Comparison of ENCODE assay signal across 16 cellular contexts in the genomic region with DNA sequence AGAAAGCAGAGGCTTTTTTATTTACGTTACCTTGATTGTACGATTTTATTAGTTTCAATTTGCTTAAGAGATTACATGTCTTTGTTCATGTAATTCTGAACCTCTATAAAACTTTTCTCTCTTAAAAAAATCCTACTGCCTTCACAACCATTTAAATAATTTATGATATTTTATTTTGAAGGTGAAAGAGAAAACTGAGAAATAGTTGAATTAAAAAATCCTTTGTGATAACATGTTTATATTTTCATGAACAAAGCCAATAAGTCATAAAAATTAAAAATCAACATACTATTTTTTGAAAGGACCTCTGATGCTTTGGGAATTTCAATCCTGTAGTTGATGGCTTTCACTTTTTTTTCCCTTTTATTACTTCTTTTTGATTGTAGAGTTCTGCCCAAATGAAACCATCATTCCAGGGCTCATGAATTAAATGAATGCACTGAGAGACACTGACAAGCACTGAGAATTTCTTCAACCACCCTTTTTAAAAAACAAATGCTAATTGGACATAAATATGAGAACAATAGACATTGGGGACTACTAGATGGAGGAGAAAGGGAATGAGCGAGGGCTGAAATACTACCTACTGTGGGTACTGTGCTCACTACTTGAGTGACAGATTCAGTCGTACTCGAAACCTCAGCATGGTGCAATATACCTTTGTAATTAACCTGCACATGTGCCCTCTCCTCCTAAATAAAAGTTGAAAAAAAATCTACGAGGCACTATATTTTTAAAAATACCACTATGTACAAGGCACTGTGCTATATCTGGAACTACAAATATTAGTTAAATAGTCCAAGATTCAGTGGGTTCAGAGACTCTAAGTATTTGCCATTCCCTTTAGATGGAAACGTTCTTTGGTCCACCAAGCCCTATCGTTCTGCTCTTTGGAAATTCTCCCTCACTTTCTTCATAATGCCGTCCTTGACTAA. TPM values are rescaled to one million over a fixed set of nuclear protein-coding genes. Genes with fewer than 3 reads are reported as not detected.
A peak's percentile ranks its signal among the peaks of the same experiment; 100 is the strongest.
DNase-seq lines count a peak whose midpoint lies in the region; ATAC-seq, FAIRE-seq and TF ChIP-seq lines count a peak whose summit lies in the region.
"Had no signal": no experiment of that assay in that cellular context is flagged by ENCODE, and none has a peak within 500 bp of the region (broad histone marks: within the 10 kb centered on the region; RNA-seq: fewer than 3 reads in every experiment).

No MANE protein-coding gene starts in this region.

- intact Hi-C loops in prostate gland (cut with DNase I), result no loop called here

- H3K27ac ChIP-seq in osteoblast (ENCODE audit: low read depth, low read length), result peak overlapping the region; percentile 92
- no peak overlapping the region for H3K27ac ChIP-seq in prostate gland
- H3K27ac ChIP-seq: neutrophil had no signal

- H3K9me3 ChIP-seq in osteoblast (ENCODE audit: low read depth, low read length) (no peaks in the 10 kb centered on the region), prostate gland (no peaks in the 10 kb centered on the region)
- H3K9me3 ChIP-seq: neutrophil had no signal

- H3K4me3 ChIP-seq in osteoblast (ENCODE audit: insufficient read depth, low read length), result peak overlapping the region; percentile 64
- no peak overlapping the region for H3K4me3 ChIP-seq in prostate gland
- H3K4me3 ChIP-seq: smooth muscle cell had no signal

- DNase-seq in DMS153 treated with DMSO at 0.1 percent for 48 hours (lab: John Stamatoyannopoulos, UW; ENCODE audit: unreplicated experiment) (peak; percentile 42), DMS153 (lab: John Stamatoyannopoulos, UW) (no peak), NCI-H2029 (lab: John Stamatoyannopoulos, UW) (peak; percentile 21), osteoblast (ENCODE audit: insufficient read length, low spot score, missing footprints) (no peak), amniotic stem cell (lab: John Stamatoyannopoulos, UW) (no peak), prostate gland (ENCODE audit: low spot score) (no peak)
- DNase-seq: 8988T; NCI-H510A; stimulated activated naive CD8-positive, alpha-beta T cell treated with anti-CD3 and anti-CD28 coated beads, Interleukin-15, amount 100 ng/mL, for 72 hours; T1000 had no signal

- peaks cover 24% of the 10 kb centered on the region for H3K79me2 ChIP-seq in osteoblast (ENCODE audit: insufficient read depth, low read length)

- no peak for TF ChIP-seq POLR2A in prostate gland (IDR thresholded peaks at IDR 0.05)

- TF ChIP-seq CTCF in osteoblast (IDR thresholded peaks at IDR 0.05; ENCODE audit: extremely low read depth, low read depth, low read length), result no peak
- TF ChIP-seq CTCF in prostate gland (IDR thresholded peaks at IDR 0.05), result no peak

- H3K36me3 ChIP-seq in osteoblast (ENCODE audit: insufficient read depth, low read length) (no peaks in the 10 kb centered on the region), prostate gland (no peaks in the 10 kb centered on the region)
- H3K36me3 ChIP-seq: neutrophil had no signal

- H3K4me1 ChIP-seq in osteoblast (ENCODE audit: insufficient read depth, low read length) (peaks cover 22% of the 10 kb centered on the region), prostate gland (replicated peaks) (no peaks in the 10 kb centered on the region)

- WGBS in prostate gland, result 26% methylated on average over 9 of the region's 9 CpGs

- peak; percentile 58 for FAIRE-seq in TTC549 (lab: Jason Lieb, UNC)

- H3K4me2 ChIP-seq in osteoblast (ENCODE audit: insufficient read depth, low read length), result peak overlapping the region; percentile 84

- no peak for ATAC-seq in HG03520 (IDR thresholded peaks at IDR 0.05; ENCODE audit: unreplicated experiment)
- ATAC-seq: stimulated activated naive CD8-positive, alpha-beta T cell treated with anti-CD3 and anti-CD28 coated beads, Interleukin-15, amount 100 ng/mL, for 72 hours had no signal

- H3K27me3 ChIP-seq in osteoblast (ENCODE audit: insufficient read depth, low read length), result no peaks in the 10 kb centered on the region
- H3K27me3 ChIP-seq in prostate gland (replicated peaks; ENCODE audit: insufficient read depth), result peaks cover 15% of the 10 kb centered on the region

- H2AFZ ChIP-seq in osteoblast (ENCODE audit: low read length), result peak overlapping the region; percentile 88

- no peaks in the 10 kb centered on the region for H4K20me1 ChIP-seq in osteoblast (ENCODE audit: insufficient read depth, low read length)

RNA-seq across cellular contexts. Expression of a gene that starts 5.9 kb away (rescaled TPM):
- 32.1 and 37.6 TPM in 2 replicates for total RNA-seq in osteoblast
- 1 to 10 TPM in 1 of 2 donors, under 1 TPM in 1; 0.55 to 4.5 TPM for total RNA-seq in prostate gland
- total RNA-seq: MCF 10A had no signal

RNA-seq across cellular contexts. Expression of a gene that starts 6.3 kb away (rescaled TPM):
- 15.2 and 16.5 TPM in 2 replicates for total RNA-seq in osteoblast
- total RNA-seq in prostate gland, result under 1 TPM in 1 of 2 donors, not detected in 1; 0.62 TPM
- total RNA-seq: H4, MCF 10A had no signal

RNA-seq across cellular contexts. Expression of a gene that starts 20.8 kb away (rescaled TPM):
- total RNA-seq in osteoblast, result 50.7 and 51.9 TPM in 2 replicates
- 1 to 10 TPM; 5.4 to 8.8 TPM for total RNA-seq in prostate gland
- total RNA-seq: H4, MCF 10A had no signal

Comparison
In these comparisons a context has a peak if more than half of its experiments do, and no peak if none do; other contexts are left out.
1. DNase-seq: peak in DMS153 treated with DMSO at 0.1 percent for 48 hours (single experiment) and NCI-H2029 (single experiment); none in DMS153 (single experiment), osteoblast (single experiment), amniotic stem cell (single experiment) and prostate gland (single experiment).